1 cellular context compared by ENCODE assay signal in the genomic region with DNA sequence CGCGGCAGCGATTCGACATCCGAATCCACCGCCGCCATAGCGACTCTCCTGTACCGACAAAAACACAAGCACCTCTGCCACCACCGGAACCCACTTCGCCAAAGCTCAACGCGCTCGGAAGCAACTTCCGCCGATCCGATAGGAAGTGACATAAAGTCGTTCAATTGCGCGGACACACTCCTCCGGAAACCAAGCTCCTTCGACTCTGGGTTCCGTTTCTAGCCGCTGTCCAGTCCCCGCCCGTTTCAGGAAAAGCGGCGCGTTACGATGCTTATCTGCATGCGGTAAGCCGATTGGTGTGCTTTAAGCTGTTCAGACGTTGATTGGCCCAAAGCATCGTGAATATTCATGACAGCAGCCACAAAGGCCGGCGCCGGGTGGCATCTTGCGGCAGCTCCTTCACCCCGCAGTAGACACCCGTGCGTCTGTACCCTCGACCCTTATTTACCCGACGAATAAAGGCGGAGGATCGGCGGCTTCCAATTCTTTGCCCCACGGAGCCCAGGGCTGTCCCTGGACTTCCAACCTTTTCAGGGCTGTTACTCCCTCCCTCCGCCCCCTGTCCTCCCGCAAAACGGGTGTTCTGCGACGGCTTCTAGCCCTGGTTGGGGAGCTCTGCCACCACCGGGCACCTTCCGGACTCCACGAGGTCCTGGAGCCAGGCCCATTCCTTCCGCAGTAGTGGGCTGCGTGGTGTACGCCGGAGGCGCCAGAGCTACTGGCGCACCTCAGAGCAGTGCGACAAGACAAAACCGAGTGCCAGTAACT.
TF ChIP-seq lines count a peak whose summit lies in the region.

A gene with protein sequence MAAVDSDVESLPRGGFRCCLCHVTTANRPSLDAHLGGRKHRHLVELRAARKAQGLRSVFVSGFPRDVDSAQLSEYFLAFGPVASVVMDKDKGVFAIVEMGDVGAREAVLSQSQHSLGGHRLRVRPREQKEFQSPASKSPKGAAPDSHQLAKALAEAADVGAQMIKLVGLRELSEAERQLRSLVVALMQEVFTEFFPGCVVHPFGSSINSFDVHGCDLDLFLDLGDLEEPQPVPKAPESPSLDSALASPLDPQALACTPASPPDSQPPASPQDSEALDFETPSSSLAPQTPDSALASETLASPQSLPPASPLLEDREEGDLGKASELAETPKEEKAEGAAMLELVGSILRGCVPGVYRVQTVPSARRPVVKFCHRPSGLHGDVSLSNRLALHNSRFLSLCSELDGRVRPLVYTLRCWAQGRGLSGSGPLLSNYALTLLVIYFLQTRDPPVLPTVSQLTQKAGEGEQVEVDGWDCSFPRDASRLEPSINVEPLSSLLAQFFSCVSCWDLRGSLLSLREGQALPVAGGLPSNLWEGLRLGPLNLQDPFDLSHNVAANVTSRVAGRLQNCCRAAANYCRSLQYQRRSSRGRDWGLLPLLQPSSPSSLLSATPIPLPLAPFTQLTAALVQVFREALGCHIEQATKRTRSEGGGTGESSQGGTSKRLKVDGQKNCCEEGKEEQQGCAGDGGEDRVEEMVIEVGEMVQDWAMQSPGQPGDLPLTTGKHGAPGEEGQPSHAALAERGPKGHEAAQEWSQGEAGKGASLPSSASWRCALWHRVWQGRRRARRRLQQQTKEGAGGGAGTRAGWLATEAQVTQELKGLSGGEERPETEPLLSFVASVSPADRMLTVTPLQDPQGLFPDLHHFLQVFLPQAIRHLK (minus strand): TSS at position 76 of the 768 bp plus-strand sequence. CDS start 38 bp downstream, at position 38.

TF ChIP-seq in HepG2, 621 proteins besides CTCF, POLR2A, EP300 and RAD21 (continued from another document and continues in another):
- TF ChIP-seq ZNF703 (CRISPR knock-in tag; IDR thresholded peaks at IDR 0.05; ENCODE audit: borderline replicate concordance) (no peak), MXI1 (IDR thresholded peaks at IDR 0.05; ENCODE audit: borderline replicate concordance, low read depth, low read length) (peak; percentile 83; the same call in 2 of the 3 replicates), NFYC (CRISPR knock-in tag; IDR thresholded peaks at IDR 0.05) (peak; percentile 84), HMG20A (CRISPR knock-in tag; IDR thresholded peaks at IDR 0.05; ENCODE audit: borderline replicate concordance) (no peak), PHF5A (CRISPR knock-in tag; IDR thresholded peaks at IDR 0.05; ENCODE audit: low read depth, unreplicated experiment) (peak; percentile 95), CCDC6 (CRISPR knock-in tag; IDR thresholded peaks at IDR 0.05) (peak; percentile 88; the same call in 1 of the 2 replicates), ZNF672 (CRISPR knock-in tag; IDR thresholded peaks at IDR 0.05) (0 out of 2 replicates have a peak, but pooled peaks have one; percentile 59), RXRA (CRISPR knock-in tag; IDR thresholded peaks at IDR 0.05) (peak; percentile 67), DPF2 (CRISPR knock-in tag; IDR thresholded peaks at IDR 0.05; ENCODE audit: borderline replicate concordance, low read depth) (no peak), ZEB1 (IDR thresholded peaks at IDR 0.05; ENCODE audit: insufficient replicate concordance, low read depth) (peak; percentile 6), CHD2 (IDR thresholded peaks at IDR 0.05; ENCODE audit: low read depth, low read length) (peak; percentile 8; the same call in 1 of the 2 replicates), PHF8 (CRISPR knock-in tag; IDR thresholded peaks at IDR 0.05) (peak; percentile 70), HOXA9 (CRISPR knock-in tag; IDR thresholded peaks at IDR 0.05; ENCODE audit: borderline replicate concordance) (no peak; the same call in 1 of the 2 replicates), ZFAT (CRISPR knock-in tag; conservative IDR thresholded peaks at IDR 0.05) (no peak), REL (CRISPR knock-in tag; conservative IDR thresholded peaks at IDR 0.05) (peak; percentile 83; the same call in 1 of the 2 replicates), SMAD9 (CRISPR knock-in tag; IDR thresholded peaks at IDR 0.05) (peak; percentile 30; the same call in 1 of the 2 replicates), GFI1 (CRISPR knock-in tag; IDR thresholded peaks at IDR 0.05; ENCODE audit: borderline replicate concordance) (0 out of 2 replicates have a peak, but pooled peaks have one; percentile 51), JUN (CRISPR knock-in tag; IDR thresholded peaks at IDR 0.05) (peak; percentile 50; the same call in 1 of the 2 replicates), ZNF30 (CRISPR knock-in tag; IDR thresholded peaks at IDR 0.05) (no peak), NFYB (CRISPR knock-in tag; IDR thresholded peaks at IDR 0.05) (peak; percentile 82), NPAS2 (CRISPR knock-in tag; IDR thresholded peaks at IDR 0.05; ENCODE audit: borderline replicate concordance) (no peak), CREM (IDR thresholded peaks at IDR 0.05) (peak; percentile 98), CREM (CRISPR knock-in tag; IDR thresholded peaks at IDR 0.05) (peak; percentile 38; the same call in 1 of the 2 replicates), JARID2 (CRISPR knock-in tag; IDR thresholded peaks at IDR 0.05; ENCODE audit: insufficient replicate concordance) (no peak), ELF1 (CRISPR knock-in tag; IDR thresholded peaks at IDR 0.05) (peak; percentile 90), NR1H2 (CRISPR knock-in tag; IDR thresholded peaks at IDR 0.05; ENCODE audit: borderline replicate concordance, low read depth) (no peak), ZNF124 (CRISPR knock-in tag; IDR thresholded peaks at IDR 0.05) (peak; percentile 88; the same call in 1 of the 2 replicates), EEA1 (CRISPR knock-in tag; IDR thresholded peaks at IDR 0.05; ENCODE audit: borderline replicate concordance) (peak; percentile 70; the same call in 1 of the 2 replicates), FOXK2 (IDR thresholded peaks at IDR 0.05) (peak; percentile 79; the same call in 1 of the 2 replicates), HNRNPK (IDR thresholded peaks at IDR 0.05; ENCODE audit: low read depth, low read length, poor library complexity, severe bottlenecking) (no peak), MTF1 (CRISPR knock-in tag; IDR thresholded peaks at IDR 0.05) (no peak), ZNF496 (CRISPR knock-in tag; IDR thresholded peaks at IDR 0.05; ENCODE audit: insufficient replicate concordance) (no peak), SSRP1 (CRISPR knock-in tag; IDR thresholded peaks at IDR 0.05) (no peak), SALL2 (CRISPR knock-in tag; IDR thresholded peaks at IDR 0.05) (no peak), MXD4 (CRISPR knock-in tag; IDR thresholded peaks at IDR 0.05) (peak; percentile 88), MED8 (CRISPR knock-in tag; IDR thresholded peaks at IDR 0.05; ENCODE audit: insufficient replicate concordance) (no peak)
- TF ChIP-seq, protein P1, sequence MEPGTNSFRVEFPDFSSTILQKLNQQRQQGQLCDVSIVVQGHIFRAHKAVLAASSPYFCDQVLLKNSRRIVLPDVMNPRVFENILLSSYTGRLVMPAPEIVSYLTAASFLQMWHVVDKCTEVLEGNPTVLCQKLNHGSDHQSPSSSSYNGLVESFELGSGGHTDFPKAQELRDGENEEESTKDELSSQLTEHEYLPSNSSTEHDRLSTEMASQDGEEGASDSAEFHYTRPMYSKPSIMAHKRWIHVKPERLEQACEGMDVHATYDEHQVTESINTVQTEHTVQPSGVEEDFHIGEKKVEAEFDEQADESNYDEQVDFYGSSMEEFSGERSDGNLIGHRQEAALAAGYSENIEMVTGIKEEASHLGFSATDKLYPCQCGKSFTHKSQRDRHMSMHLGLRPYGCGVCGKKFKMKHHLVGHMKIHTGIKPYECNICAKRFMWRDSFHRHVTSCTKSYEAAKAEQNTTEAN (CRISPR knock-in tag; conservative IDR thresholded peaks at IDR 0.05), result 0 out of 2 replicates have a peak, but pooled peaks have one; percentile 16
- TF ChIP-seq, protein P2, sequence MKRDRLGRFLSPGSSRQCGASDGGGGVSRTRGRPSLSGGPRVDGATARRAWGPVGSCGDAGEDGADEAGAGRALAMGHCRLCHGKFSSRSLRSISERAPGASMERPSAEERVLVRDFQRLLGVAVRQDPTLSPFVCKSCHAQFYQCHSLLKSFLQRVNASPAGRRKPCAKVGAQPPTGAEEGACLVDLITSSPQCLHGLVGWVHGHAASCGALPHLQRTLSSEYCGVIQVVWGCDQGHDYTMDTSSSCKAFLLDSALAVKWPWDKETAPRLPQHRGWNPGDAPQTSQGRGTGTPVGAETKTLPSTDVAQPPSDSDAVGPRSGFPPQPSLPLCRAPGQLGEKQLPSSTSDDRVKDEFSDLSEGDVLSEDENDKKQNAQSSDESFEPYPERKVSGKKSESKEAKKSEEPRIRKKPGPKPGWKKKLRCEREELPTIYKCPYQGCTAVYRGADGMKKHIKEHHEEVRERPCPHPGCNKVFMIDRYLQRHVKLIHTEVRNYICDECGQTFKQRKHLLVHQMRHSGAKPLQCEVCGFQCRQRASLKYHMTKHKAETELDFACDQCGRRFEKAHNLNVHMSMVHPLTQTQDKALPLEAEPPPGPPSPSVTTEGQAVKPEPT (CRISPR knock-in tag; IDR thresholded peaks at IDR 0.05; ENCODE audit: low read depth), result no peak
- TF ChIP-seq, protein P3, sequence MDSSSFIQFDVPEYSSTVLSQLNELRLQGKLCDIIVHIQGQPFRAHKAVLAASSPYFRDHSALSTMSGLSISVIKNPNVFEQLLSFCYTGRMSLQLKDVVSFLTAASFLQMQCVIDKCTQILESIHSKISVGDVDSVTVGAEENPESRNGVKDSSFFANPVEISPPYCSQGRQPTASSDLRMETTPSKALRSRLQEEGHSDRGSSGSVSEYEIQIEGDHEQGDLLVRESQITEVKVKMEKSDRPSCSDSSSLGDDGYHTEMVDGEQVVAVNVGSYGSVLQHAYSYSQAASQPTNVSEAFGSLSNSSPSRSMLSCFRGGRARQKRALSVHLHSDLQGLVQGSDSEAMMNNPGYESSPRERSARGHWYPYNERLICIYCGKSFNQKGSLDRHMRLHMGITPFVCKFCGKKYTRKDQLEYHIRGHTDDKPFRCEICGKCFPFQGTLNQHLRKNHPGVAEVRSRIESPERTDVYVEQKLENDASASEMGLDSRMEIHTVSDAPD (CRISPR knock-in tag; IDR thresholded peaks at IDR 0.05), result peak; percentile 83
- TF ChIP-seq, protein P4, sequence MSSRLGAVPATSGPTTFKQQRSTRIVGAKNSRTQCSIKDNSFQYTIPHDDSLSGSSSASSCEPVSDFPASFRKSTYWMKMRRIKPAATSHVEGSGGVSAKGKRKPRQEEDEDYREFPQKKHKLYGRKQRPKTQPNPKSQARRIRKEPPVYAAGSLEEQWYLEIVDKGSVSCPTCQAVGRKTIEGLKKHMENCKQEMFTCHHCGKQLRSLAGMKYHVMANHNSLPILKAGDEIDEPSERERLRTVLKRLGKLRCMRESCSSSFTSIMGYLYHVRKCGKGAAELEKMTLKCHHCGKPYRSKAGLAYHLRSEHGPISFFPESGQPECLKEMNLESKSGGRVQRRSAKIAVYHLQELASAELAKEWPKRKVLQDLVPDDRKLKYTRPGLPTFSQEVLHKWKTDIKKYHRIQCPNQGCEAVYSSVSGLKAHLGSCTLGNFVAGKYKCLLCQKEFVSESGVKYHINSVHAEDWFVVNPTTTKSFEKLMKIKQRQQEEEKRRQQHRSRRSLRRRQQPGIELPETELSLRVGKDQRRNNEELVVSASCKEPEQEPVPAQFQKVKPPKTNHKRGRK (CRISPR knock-in tag; IDR thresholded peaks at IDR 0.05), result no peak
- TF ChIP-seq, protein P5, sequence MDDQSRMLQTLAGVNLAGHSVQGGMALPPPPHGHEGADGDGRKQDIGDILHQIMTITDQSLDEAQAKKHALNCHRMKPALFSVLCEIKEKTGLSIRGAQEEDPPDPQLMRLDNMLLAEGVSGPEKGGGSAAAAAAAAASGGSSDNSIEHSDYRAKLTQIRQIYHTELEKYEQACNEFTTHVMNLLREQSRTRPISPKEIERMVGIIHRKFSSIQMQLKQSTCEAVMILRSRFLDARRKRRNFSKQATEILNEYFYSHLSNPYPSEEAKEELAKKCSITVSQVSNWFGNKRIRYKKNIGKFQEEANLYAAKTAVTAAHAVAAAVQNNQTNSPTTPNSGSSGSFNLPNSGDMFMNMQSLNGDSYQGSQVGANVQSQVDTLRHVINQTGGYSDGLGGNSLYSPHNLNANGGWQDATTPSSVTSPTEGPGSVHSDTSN (CRISPR knock-in tag; IDR thresholded peaks at IDR 0.05; ENCODE audit: borderline replicate concordance), result no peak
- TF ChIP-seq, protein P6, sequence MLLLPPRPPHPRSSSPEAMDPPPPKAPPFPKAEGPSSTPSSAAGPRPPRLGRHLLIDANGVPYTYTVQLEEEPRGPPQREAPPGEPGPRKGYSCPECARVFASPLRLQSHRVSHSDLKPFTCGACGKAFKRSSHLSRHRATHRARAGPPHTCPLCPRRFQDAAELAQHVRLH (CRISPR knock-in tag; IDR thresholded peaks at IDR 0.05; ENCODE audit: borderline replicate concordance, low read depth), result no peak; the same call in 1 of the 2 replicates
- TF ChIP-seq, protein P7, sequence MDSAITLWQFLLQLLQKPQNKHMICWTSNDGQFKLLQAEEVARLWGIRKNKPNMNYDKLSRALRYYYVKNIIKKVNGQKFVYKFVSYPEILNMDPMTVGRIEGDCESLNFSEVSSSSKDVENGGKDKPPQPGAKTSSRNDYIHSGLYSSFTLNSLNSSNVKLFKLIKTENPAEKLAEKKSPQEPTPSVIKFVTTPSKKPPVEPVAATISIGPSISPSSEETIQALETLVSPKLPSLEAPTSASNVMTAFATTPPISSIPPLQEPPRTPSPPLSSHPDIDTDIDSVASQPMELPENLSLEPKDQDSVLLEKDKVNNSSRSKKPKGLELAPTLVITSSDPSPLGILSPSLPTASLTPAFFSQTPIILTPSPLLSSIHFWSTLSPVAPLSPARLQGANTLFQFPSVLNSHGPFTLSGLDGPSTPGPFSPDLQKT (CRISPR knock-in tag; IDR thresholded peaks at IDR 0.05; ENCODE audit: borderline replicate concordance), result no peak
- TF ChIP-seq, protein P8, sequence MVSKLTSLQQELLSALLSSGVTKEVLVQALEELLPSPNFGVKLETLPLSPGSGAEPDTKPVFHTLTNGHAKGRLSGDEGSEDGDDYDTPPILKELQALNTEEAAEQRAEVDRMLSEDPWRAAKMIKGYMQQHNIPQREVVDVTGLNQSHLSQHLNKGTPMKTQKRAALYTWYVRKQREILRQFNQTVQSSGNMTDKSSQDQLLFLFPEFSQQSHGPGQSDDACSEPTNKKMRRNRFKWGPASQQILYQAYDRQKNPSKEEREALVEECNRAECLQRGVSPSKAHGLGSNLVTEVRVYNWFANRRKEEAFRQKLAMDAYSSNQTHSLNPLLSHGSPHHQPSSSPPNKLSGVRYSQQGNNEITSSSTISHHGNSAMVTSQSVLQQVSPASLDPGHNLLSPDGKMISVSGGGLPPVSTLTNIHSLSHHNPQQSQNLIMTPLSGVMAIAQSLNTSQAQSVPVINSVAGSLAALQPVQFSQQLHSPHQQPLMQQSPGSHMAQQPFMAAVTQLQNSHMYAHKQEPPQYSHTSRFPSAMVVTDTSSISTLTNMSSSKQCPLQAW (CRISPR knock-in tag; IDR thresholded peaks at IDR 0.05), result peak; percentile 79; the same call in 1 of the 2 replicates
- TF ChIP-seq, protein P9, sequence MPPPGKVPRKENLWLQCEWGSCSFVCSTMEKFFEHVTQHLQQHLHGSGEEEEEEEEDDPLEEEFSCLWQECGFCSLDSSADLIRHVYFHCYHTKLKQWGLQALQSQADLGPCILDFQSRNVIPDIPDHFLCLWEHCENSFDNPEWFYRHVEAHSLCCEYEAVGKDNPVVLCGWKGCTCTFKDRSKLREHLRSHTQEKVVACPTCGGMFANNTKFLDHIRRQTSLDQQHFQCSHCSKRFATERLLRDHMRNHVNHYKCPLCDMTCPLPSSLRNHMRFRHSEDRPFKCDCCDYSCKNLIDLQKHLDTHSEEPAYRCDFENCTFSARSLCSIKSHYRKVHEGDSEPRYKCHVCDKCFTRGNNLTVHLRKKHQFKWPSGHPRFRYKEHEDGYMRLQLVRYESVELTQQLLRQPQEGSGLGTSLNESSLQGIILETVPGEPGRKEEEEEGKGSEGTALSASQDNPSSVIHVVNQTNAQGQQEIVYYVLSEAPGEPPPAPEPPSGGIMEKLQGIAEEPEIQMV (CRISPR knock-in tag; IDR thresholded peaks at IDR 0.05; ENCODE audit: low read depth), result no peak
